In genomic region chr4:15162465-15163283, GRCh38 we compare ENCODE assay signal across 8 cellular contexts.
A peak's percentile ranks its signal among the peaks of the same experiment; 100 is the strongest.
DNase-seq lines count a peak whose midpoint lies in the region; ATAC-seq, FAIRE-seq and TF ChIP-seq lines count a peak whose summit lies in the region.

No MANE protein-coding gene starts in this region.

- no peak overlapping the region for H3K56ac ChIP-seq in mesendoderm (ENCODE audit: low read length)

- ATAC-seq in GM19397 (IDR thresholded peaks at IDR 0.05; ENCODE audit: unreplicated experiment) = no peak

- in situ Hi-C loops in astrocyte of the spinal cord (cut with HindIII; ENCODE audit: low sequenced_read_pairs) = no loop called here

- no peaks in the 10 kb centered on the region for H3K36me3 ChIP-seq in Karpas-422 (ENCODE audit: insufficient read depth, low read length)
- no peaks in the 10 kb centered on the region for H3K36me3 ChIP-seq in mesendoderm (ENCODE audit: control insufficient read depth, insufficient read depth, low read length)

- FAIRE-seq in GM18507 (lab: Jason Lieb, UNC) = peak; percentile 9

- H3K9me2 ChIP-seq in Karpas-422 (replicated peaks; ENCODE audit: insufficient read depth, low read length) = no peaks in the 10 kb centered on the region

- H3K4me2 ChIP-seq in Karpas-422 (ENCODE audit: low read depth, low read length, poor library complexity, severe bottlenecking) (no peak overlapping the region), mesendoderm (ENCODE audit: low read length) (no peak overlapping the region)

- no peak overlapping the region for H3K23ac ChIP-seq in mesendoderm (ENCODE audit: low read length)

- WGBS in mesendoderm (ENCODE audit: extremely low coverage, insufficient coverage, low lambda C conversion rate) = no CpG with 5 or more reads among the region's 2 CpGs

- no peaks in the 10 kb centered on the region for H3K4me1 ChIP-seq in Karpas-422 (ENCODE audit: low read length)
- peaks cover 8% of the 10 kb centered on the region for H3K4me1 ChIP-seq in mesendoderm (ENCODE audit: control insufficient read depth, low read depth, low read length)

- H2AK5ac ChIP-seq in mesendoderm (ENCODE audit: low read length) = no peak overlapping the region

- no peak overlapping the region for H2BK120ac ChIP-seq in mesendoderm (ENCODE audit: low read depth, low read length)

- no peaks in the 10 kb centered on the region for H3K79me2 ChIP-seq in Karpas-422 (ENCODE audit: low read length)
- no peaks in the 10 kb centered on the region for H3K79me2 ChIP-seq in mesendoderm (ENCODE audit: control insufficient read depth, insufficient read depth, low read length)

- DNase-seq in GM18507 (ENCODE audit: extremely low spot score, insufficient read length, low read depth) (no peak), Karpas-422 (peak; percentile 60), astrocyte of the spinal cord (ENCODE audit: low read depth, low spot score) (peak; percentile 65), mesendoderm (peak; percentile 19), DMS153 treated with DMSO at 0.1 percent for 48 hours (lab: John Stamatoyannopoulos, UW; ENCODE audit: unreplicated experiment) (no peak), foreskin melanocyte (no peak), middle frontal gyrus (ENCODE audit: extremely low spot score, low spot score) (no peak)

- H4K5ac ChIP-seq in mesendoderm (ENCODE audit: low read length) = no peak overlapping the region

- no peak overlapping the region for H3K4ac ChIP-seq in mesendoderm (ENCODE audit: low read depth, low read length)

- H3K4me3 ChIP-seq in Karpas-422 (ENCODE audit: low read length) (no peak overlapping the region), astrocyte of the spinal cord (ENCODE audit: low read depth, low read length) (no peak overlapping the region), mesendoderm (ENCODE audit: low read length) (no peak overlapping the region)

- H3K27me3 ChIP-seq in Karpas-422 (ENCODE audit: low read length) (no peaks in the 10 kb centered on the region), mesendoderm (ENCODE audit: insufficient read depth, low read length, poor library complexity) (no peaks in the 10 kb centered on the region)

- H3K27ac ChIP-seq in Karpas-422 (ENCODE audit: low read length) = no peak overlapping the region
- no peak overlapping the region for H3K27ac ChIP-seq in mesendoderm (ENCODE audit: low read depth, low read length)

- H3K18ac ChIP-seq in mesendoderm (ENCODE audit: low read length) = no peak overlapping the region

- H3K79me1 ChIP-seq in mesendoderm (ENCODE audit: low read length) = no peaks in the 10 kb centered on the region

- H2BK5ac ChIP-seq in mesendoderm (ENCODE audit: low read length) = no peak overlapping the region

- no peak overlapping the region for H3K9ac ChIP-seq in Karpas-422 (ENCODE audit: low read length)
- H3K9ac ChIP-seq in mesendoderm (ENCODE audit: low read length) = no peak overlapping the region

- TF ChIP-seq CTCF in astrocyte of the spinal cord (IDR thresholded peaks at IDR 0.05; ENCODE audit: low read depth, low read length) = peak; percentile 65

- H2BK15ac ChIP-seq in mesendoderm (replicated peaks; ENCODE audit: low read depth) = no peak overlapping the region

- no peaks in the 10 kb centered on the region for H3K9me3 ChIP-seq in Karpas-422 (ENCODE audit: low read length)

- H4K20me1 ChIP-seq in Karpas-422 (ENCODE audit: insufficient read depth, low read depth, low read length) = no peaks in the 10 kb centered on the region

- no peak overlapping the region for H2AFZ ChIP-seq in Karpas-422 (ENCODE audit: low read length)

- H4K8ac ChIP-seq in mesendoderm (ENCODE audit: low read depth, low read length) = no peak overlapping the region

Comparison
In these comparisons a context has a peak if more than half of its experiments do, and no peak if none do; other contexts are left out.
1. DNase-seq: peak in Karpas-422 (single experiment), astrocyte of the spinal cord (single experiment) and mesendoderm (single experiment); none in GM18507 (single experiment), DMS153 treated with DMSO at 0.1 percent for 48 hours (single experiment), foreskin melanocyte (single experiment) and middle frontal gyrus (single experiment).